In genomic region chr9:133775951-133776905, GRCh38 we compare ENCODE assay signal across 20 cellular contexts.
"Had no signal": no experiment of that assay in that cellular context is flagged by ENCODE, and none has a peak within 500 bp of the region (broad histone marks: within the 10 kb centered on the region; RNA-seq: fewer than 3 reads in every experiment).

No MANE protein-coding gene starts in this region.

- H3K27ac ChIP-seq: epithelial cell of prostate, skin epidermis, suprapubic skin, transverse colon, vagina, WERI-Rb-1 had no signal

- DNase-seq: activated CD4-positive, alpha-beta T cell treated with anti-CD3 and anti-CD28 coated beads for 1 hour; caudate nucleus; foreskin fibroblast; hippocampal formation; islet precursor cell; mesendoderm; stimulated activated CD4-positive, alpha-beta T cell treated with anti-CD3 and anti-CD28 coated beads, Interleukin-15, amount 100 ng/mL, for 24 hours; stimulated activated CD4-positive, alpha-beta T cell treated with anti-CD3 and anti-CD28 coated beads, Interleukin-2, amount 100 ng/mL, for 48 hours; stimulated activated naive CD8-positive, alpha-beta T cell treated with anti-CD3 and anti-CD28 coated beads, Interleukin-15, amount 100 ng/mL, for 72 hours; transverse colon; WERI-Rb-1 had no signal

- H3K4me3 Mint-ChIP-seq: activated naive CD8-positive, alpha-beta T cell; activated T-helper 1 cell treated with anti-CD3 and anti-CD28 coated beads, Interleukin-12 subunit alpha, Interleukin-12 subunit beta, Interleukin-2, Interleukin-4 antibody, amounts not matched to agents 30 ng/mL and 10 ng/mL and 1 ng/mL, durations not matched to agents 14 hours and 24 hours and 36 hours; naive thymus-derived CD8-positive, alpha-beta T cell; stimulated activated naive CD8-positive, alpha-beta T cell treated with anti-CD3 and anti-CD28 coated beads, Interleukin-15, amount 100 ng/mL, for 72 hours; T-helper 17 cell had no signal

- H3K27ac Mint-ChIP-seq: activated naive CD8-positive, alpha-beta T cell; activated T-helper 1 cell treated with anti-CD3 and anti-CD28 coated beads, Interleukin-12 subunit alpha, Interleukin-12 subunit beta, Interleukin-2, Interleukin-4 antibody, amounts not matched to agents 30 ng/mL and 10 ng/mL and 1 ng/mL, durations not matched to agents 14 hours and 24 hours and 36 hours; naive thymus-derived CD8-positive, alpha-beta T cell; T-helper 17 cell had no signal

- H3K4me3 ChIP-seq: dorsolateral prefrontal cortex, skin epidermis, suprapubic skin, transverse colon, vagina had no signal

- H3K9me3 Mint-ChIP-seq: stimulated activated naive CD8-positive, alpha-beta T cell treated with anti-CD3 and anti-CD28 coated beads, Interleukin-15, amount 100 ng/mL, for 72 hours had no signal

- H3K4me1 Mint-ChIP-seq: naive thymus-derived CD8-positive, alpha-beta T cell; stimulated activated naive CD8-positive, alpha-beta T cell treated with anti-CD3 and anti-CD28 coated beads, Interleukin-15, amount 100 ng/mL, for 72 hours; T-helper 17 cell had no signal

- H3K9me3 ChIP-seq: suprapubic skin, transverse colon, vagina had no signal

- H3K27me3 Mint-ChIP-seq: activated naive CD8-positive, alpha-beta T cell; naive thymus-derived CD8-positive, alpha-beta T cell; stimulated activated naive CD8-positive, alpha-beta T cell treated with anti-CD3 and anti-CD28 coated beads, Interleukin-15, amount 100 ng/mL, for 72 hours; T-helper 17 cell had no signal

- H3K27me3 ChIP-seq: dorsolateral prefrontal cortex, suprapubic skin, transverse colon, vagina had no signal

- H3K4me1 ChIP-seq: suprapubic skin, transverse colon, vagina had no signal

- ATAC-seq: naive thymus-derived CD8-positive, alpha-beta T cell; stimulated activated naive CD8-positive, alpha-beta T cell treated with anti-CD3 and anti-CD28 coated beads, Interleukin-15, amount 100 ng/mL, for 72 hours; T-helper 17 cell had no signal
